In genomic region chr15:40003491-40003916, GRCh38 we compare ENCODE assay signal across 16 cellular contexts. TPM values are rescaled to one million over a fixed set of nuclear protein-coding genes. Genes with fewer than 3 reads are reported as not detected.
DNase-seq lines count a peak whose midpoint lies in the region; ATAC-seq and TF ChIP-seq lines count a peak whose summit lies in the region.
"Had no signal": no experiment of that assay in that cellular context is flagged by ENCODE, and none has a peak within 500 bp of the region (broad histone marks: within the 10 kb centered on the region; RNA-seq: fewer than 3 reads in every experiment).

No MANE protein-coding gene starts in this region.

- WGBS in H9 (ENCODE audit: extremely low coverage, insufficient read length, low lambda C conversion rate): no CpG with 5 or more reads among the region's 3 CpGs

- no peaks in the 10 kb centered on the region for H3K9me3 Mint-ChIP-seq in H9

- DNase-seq in H9 (no peak), NCI-H69 (lab: John Stamatoyannopoulos, UW) (peak; percentile 76), left lobe of liver (ENCODE audit: low spot score) (no peak), NCI-H1694 treated with DMSO at 0.1 percent for 48 hours (lab: John Stamatoyannopoulos, UW) (no peak)
- DNase-seq in stimulated activated CD4-positive, alpha-beta T cell treated with anti-CD3 and anti-CD28 coated beads, Interleukin-4, amount 100 ng/mL, for 4 hours: no peak
- DNase-seq: GF-D8, GOT3, Kasumi-1, NCI-H1417, NCI-H2081 treated with DMSO at 0.1 percent for 48 hours, NCI-H345, NCI-H774, SHP77 treated with DMSO at 0.1 percent for 48 hours had no signal

- no peak overlapping the region for H3K4me2 ChIP-seq in H9 (ENCODE audit: insufficient read depth, insufficient read length, low read length)

- H4K91ac ChIP-seq in H9 (ENCODE audit: insufficient read length, low read depth, low read length): no peak overlapping the region

- no peak overlapping the region for H3K14ac ChIP-seq in H9 (ENCODE audit: insufficient read depth, low read length)

- H2BK120ac ChIP-seq in H9 (ENCODE audit: low read depth, low read length, poor library complexity, severe bottlenecking): no peak overlapping the region

- no peak overlapping the region for H2BK5ac ChIP-seq in H9 (ENCODE audit: insufficient read length, low read length)

- H3K27me3 ChIP-seq in H9 (ENCODE audit: insufficient read depth, low read length): no peaks in the 10 kb centered on the region

- H3K23ac ChIP-seq in H9 (ENCODE audit: insufficient read length, low read depth, low read length): no peak overlapping the region

- peaks cover 3 to 4% of the 10 kb centered on the region in 2 experiments; a peak in 2 of 4 replicates for H3K4me1 Mint-ChIP-seq in H9

- no peak overlapping the region for H3K4ac ChIP-seq in H9 (ENCODE audit: low read depth, low read length)

- H4K8ac ChIP-seq in H9 (replicated peaks; ENCODE audit: insufficient read length, low read depth, low read length): no peak overlapping the region

- H3K9me3 ChIP-seq in H9 (ENCODE audit: control insufficient read depth, low read depth, low read length): no peaks in the 10 kb centered on the region

- H4K5ac ChIP-seq in H9 (ENCODE audit: insufficient read length, low read depth, low read length): no peak overlapping the region

- TF ChIP-seq CTCF in 22Rv1 (IDR thresholded peaks at IDR 0.05): no peak
- TF ChIP-seq CTCF in H9 (conservative IDR thresholded peaks at IDR 0.05): no peak

- ATAC-seq in left lobe of liver (peak; percentile 58), HG02610 (IDR thresholded peaks at IDR 0.05; ENCODE audit: unreplicated experiment) (no peak), GM18858 (IDR thresholded peaks at IDR 0.05; ENCODE audit: unreplicated experiment) (no peak)

- peak overlapping the region in 2 of 3 experiments; percentile 55 to 62; a peak in 4 of 7 replicates for H3K27ac Mint-ChIP-seq in H9

- no peak overlapping the region for H3T11ph ChIP-seq in H9 (ENCODE audit: low read length)

- no peak overlapping the region; the same call in 1 of the 2 replicates for H2BK15ac ChIP-seq in H9 (ENCODE audit: low read depth, low read length)

- H3K27ac ChIP-seq in 22Rv1 (peak overlapping the region; percentile 95), H9 (ENCODE audit: insufficient read length, low read depth, low read length) (no peak overlapping the region)

- H2AFZ ChIP-seq in H9 (ENCODE audit: low read length): no peak overlapping the region

- H3K18ac ChIP-seq in H9 (ENCODE audit: insufficient read length, low read depth, low read length): no peak overlapping the region

- H2BK20ac ChIP-seq in H9 (ENCODE audit: low read depth, low read length, poor library complexity, severe bottlenecking): no peak overlapping the region

- no peaks in the 10 kb centered on the region for H3K27me3 Mint-ChIP-seq in H9 (ENCODE audit: low read depth)

- peaks cover 36 to 81% (median 67%) of the 10 kb centered on the region in 3 experiments for H3K36me3 Mint-ChIP-seq in H9 (ENCODE audit: insufficient read depth in 1 of 3, low read depth in 3 of 3)

- no peaks in the 10 kb centered on the region for H3K23me2 ChIP-seq in H9 (ENCODE audit: insufficient read length, low read depth, low read length, poor library complexity, severe bottlenecking)

- peaks cover 3% of the 10 kb centered on the region for H4K20me1 ChIP-seq in H9 (ENCODE audit: control insufficient read depth, insufficient read depth, insufficient read length)

- no peaks in the 10 kb centered on the region for H3K79me1 ChIP-seq in H9 (ENCODE audit: insufficient read depth, low read depth, low read length, poor library complexity, severe bottlenecking)

- H3K56ac ChIP-seq in H9 (ENCODE audit: insufficient read length, low read depth, low read length): peak overlapping the region; percentile 40

- H2AK5ac ChIP-seq in H9 (ENCODE audit: insufficient read length, low read length): no peak overlapping the region

- no peak overlapping the region for H2BK12ac ChIP-seq in H9 (ENCODE audit: insufficient read length, low read depth, low read length)

- H3K4me1 ChIP-seq in H9 (ENCODE audit: insufficient read depth, low read length): no peaks in the 10 kb centered on the region

- no peak overlapping the region for H3K4me3 Mint-ChIP-seq in H9

- H3K9ac ChIP-seq in H9 (ENCODE audit: extremely low read depth, insufficient read length, low read length): no peak overlapping the region

- H3K79me2 ChIP-seq in H9 (ENCODE audit: insufficient read depth, low read length): no peaks in the 10 kb centered on the region

RNA-seq across cellular contexts. Expression of gene SRP14, which starts 35.5 kb away (rescaled TPM):
- 200 and 208 TPM in 2 replicates for total RNA-seq in H9 (2021)
- total RNA-seq in left lobe of liver: 56.8 TPM
